Comparison of ENCODE assay signal across 14 cellular contexts in genomic region chr5:150507283-150508020, GRCh38. TPM values are rescaled to one million over a fixed set of nuclear protein-coding genes. Genes with fewer than 3 reads are reported as not detected.
DNase-seq lines count a peak whose midpoint lies in the region; ATAC-seq and TF ChIP-seq lines count a peak whose summit lies in the region.
"Had no signal": no experiment of that assay in that cellular context is flagged by ENCODE, and none has a peak within 500 bp of the region (broad histone marks: within the 10 kb centered on the region; RNA-seq: fewer than 3 reads in every experiment).

No MANE protein-coding gene starts in this region.

- peaks cover 63% of the 10 kb centered on the region for H3K4me1 Mint-ChIP-seq in dendritic cell treated with granulocyte-macrophage colony-stimulating factor and Interleukin-4, amounts not matched to agents 40 ng/mL and 50 ng/mL, for 4 days (ENCODE audit: low read depth)
- peaks cover 49% of the 10 kb centered on the region for H3K4me1 Mint-ChIP-seq in mesothelial cell of epicardium
- H3K4me1 Mint-ChIP-seq: natural killer cell had no signal

- no peak for ATAC-seq in sciatic nerve
- no peak for ATAC-seq in HG03469 (IDR thresholded peaks at IDR 0.05; ENCODE audit: unreplicated experiment)
- ATAC-seq: natural killer cell had no signal

- no peaks in the 10 kb centered on the region for H3K36me3 ChIP-seq in stomach

- no peaks in the 10 kb centered on the region for H3K27me3 ChIP-seq in stomach

- intact Hi-C loops in dendritic cell treated with granulocyte-macrophage colony-stimulating factor and Interleukin-4, amounts not matched to agents 40 ng/mL and 50 ng/mL, for 4 days (cut with micrococcal nuclease), result no loop called here
- intact Hi-C loops in stomach (cut with DNase I; ENCODE audit: low total_unique reads), result no loop called here
- intact Hi-C loops in sciatic nerve (cut with DNase I), result no loop called here

- H3K27ac Mint-ChIP-seq in dendritic cell treated with granulocyte-macrophage colony-stimulating factor and Interleukin-4, amounts not matched to agents 40 ng/mL and 50 ng/mL, for 4 days, result peak overlapping the region; percentile 10
- H3K27ac Mint-ChIP-seq in mesothelial cell of epicardium, result peak overlapping the region; percentile 39
- H3K27ac Mint-ChIP-seq: activated naive CD4-positive, alpha-beta T cell treated with anti-CD3 and anti-CD28 coated beads for 36 hours; CD4-positive, alpha-beta T cell; natural killer cell had no signal

- H3K9me3 Mint-ChIP-seq in dendritic cell treated with granulocyte-macrophage colony-stimulating factor and Interleukin-4, amounts not matched to agents 40 ng/mL and 50 ng/mL, for 4 days, result no peaks in the 10 kb centered on the region
- H3K9me3 Mint-ChIP-seq in mesothelial cell of epicardium, result no peaks in the 10 kb centered on the region
- H3K9me3 Mint-ChIP-seq: activated naive CD4-positive, alpha-beta T cell treated with anti-CD3 and anti-CD28 coated beads for 36 hours; CD4-positive, alpha-beta T cell; IgD-negative memory B cell; natural killer cell had no signal

- no peak for TF ChIP-seq POLR2A in stomach (IDR thresholded peaks at IDR 0.05)

- no peak for DNase-seq in mesothelial cell of epicardium (ENCODE audit: low spot score in 2 of 2, unreplicated experiment in 2 of 2)
- peak; percentile 40 for DNase-seq in stomach
- DNase-seq in NCI-H524 (lab: John Stamatoyannopoulos, UW), result no peak
- no peak for DNase-seq in sciatic nerve (ENCODE audit: low spot score)
- no peak for DNase-seq in activated CD4-positive, alpha-beta T cell treated with anti-CD3 and anti-CD28 coated beads, Interleukin-2, amount 50 U/mL, for 1 hour
- DNase-seq: activated CD4-positive, alpha-beta T cell treated with anti-CD3 and anti-CD28 coated beads, Interleukin-2, amount 50 U/mL, for 48 hours; activated naive CD4-positive, alpha-beta T cell treated with anti-CD3 and anti-CD28 coated beads for 36 hours; CD4-positive, alpha-beta T cell; natural killer cell; NCI-H2029 had no signal

- peaks cover 84 to 100% (median 96%) of the 10 kb centered on the region in 4 donors for H3K4me1 ChIP-seq in stomach

- 0 out of 2 replicates have a peak, but pooled peaks have one; percentile 4 for TF ChIP-seq EP300 in Ishikawa (IDR thresholded peaks at IDR 0.05; ENCODE audit: borderline replicate concordance)
- TF ChIP-seq EP300 in stomach (IDR thresholded peaks at IDR 0.05), result no peak

- no peaks in the 10 kb centered on the region for H3K36me3 Mint-ChIP-seq in dendritic cell treated with granulocyte-macrophage colony-stimulating factor and Interleukin-4, amounts not matched to agents 40 ng/mL and 50 ng/mL, for 4 days (ENCODE audit: low read depth)
- no peaks in the 10 kb centered on the region for H3K36me3 Mint-ChIP-seq in mesothelial cell of epicardium
- H3K36me3 Mint-ChIP-seq: natural killer cell had no signal

- no peak overlapping the region for H3K4me3 Mint-ChIP-seq in dendritic cell treated with granulocyte-macrophage colony-stimulating factor and Interleukin-4, amounts not matched to agents 40 ng/mL and 50 ng/mL, for 4 days
- H3K4me3 Mint-ChIP-seq in mesothelial cell of epicardium, result no peak overlapping the region
- H3K4me3 Mint-ChIP-seq: activated naive CD4-positive, alpha-beta T cell treated with anti-CD3 and anti-CD28 coated beads for 36 hours; CD4-positive, alpha-beta T cell; IgD-negative memory B cell; natural killer cell had no signal

- no peak overlapping the region for H3K4me3 ChIP-seq in stomach

- TF ChIP-seq CTCF in mesothelial cell of epicardium (IDR thresholded peaks at IDR 0.05; ENCODE audit: unreplicated experiment) (no peak), stomach (IDR thresholded peaks at IDR 0.05) (no peak)

- TF ChIP-seq RAD21 in Ishikawa (IDR thresholded peaks at IDR 0.05; ENCODE audit: low read depth), result no peak

- 35 to 50% (median 41%) methylated on average over 8 of the region's 8 CpGs for WGBS in stomach, 5 donors

- H3K27me3 Mint-ChIP-seq in dendritic cell treated with granulocyte-macrophage colony-stimulating factor and Interleukin-4, amounts not matched to agents 40 ng/mL and 50 ng/mL, for 4 days, result no peaks in the 10 kb centered on the region
- H3K27me3 Mint-ChIP-seq in mesothelial cell of epicardium (ENCODE audit: low read depth), result no peaks in the 10 kb centered on the region
- H3K27me3 Mint-ChIP-seq: CD4-positive, alpha-beta T cell; IgD-negative memory B cell had no signal

- H3K9me3 ChIP-seq in stomach, result no peaks in the 10 kb centered on the region

- H3K27ac ChIP-seq in stomach, result peak overlapping the region; percentile 55 to 87 (median 82)

TF ChIP-seq in Ishikawa, 13 proteins besides CTCF, POLR2A, EP300 and RAD21:
- TF ChIP-seq ZBTB7A (IDR thresholded peaks at IDR 0.05; ENCODE audit: low read depth) (peak; percentile 35; the same call in 1 of the 2 replicates), FOXM1 (IDR thresholded peaks at IDR 0.05; ENCODE audit: borderline replicate concordance, low read depth) (no peak), USF1 (IDR thresholded peaks at IDR 0.05) (no peak), TCF12 (IDR thresholded peaks at IDR 0.05; ENCODE audit: low read depth) (0 out of 2 replicates have a peak, but pooled peaks have one; percentile 34), EGR1 (IDR thresholded peaks at IDR 0.05) (no peak), CEBPB (IDR thresholded peaks at IDR 0.05) (no peak), NFIC (IDR thresholded peaks at IDR 0.05) (peak; percentile 59), TEAD4 (IDR thresholded peaks at IDR 0.05) (no peak), TAF1 (IDR thresholded peaks at IDR 0.05; ENCODE audit: low read depth) (no peak), MAX (IDR thresholded peaks at IDR 0.05) (peak; percentile 43), YY1 (IDR thresholded peaks at IDR 0.05; ENCODE audit: low read depth) (no peak), CREB1 (IDR thresholded peaks at IDR 0.05; ENCODE audit: low read depth) (no peak), REST (IDR thresholded peaks at IDR 0.05; ENCODE audit: low read depth) (no peak)
TF ChIP-seq in Ishikawa: peak in this region for 4.

RNA-seq across cellular contexts. Expression of gene NDST1, which starts 0.5 kb away (rescaled TPM):
- 129 to 132 TPM (median 132 TPM) in 3 replicates for total RNA-seq in mesothelial cell of epicardium
- total RNA-seq in stomach, result 10 to 100 TPM; 14.2 to 32.9 (median 21.6) TPM
- 10 to 100 TPM in 1 of 3 donors, 1 to 10 TPM in 2; 6.4 to 15.3 (median 7.2) TPM for polyA plus RNA-seq in stomach
- 109 TPM for total RNA-seq in sciatic nerve

RNA-seq across cellular contexts. Expression of gene RPS14, which starts 57.9 kb away (rescaled TPM):
- total RNA-seq in mesothelial cell of epicardium (2,586 to 2,705 TPM (median 2,627 TPM) in 3 replicates), stomach (1,000 to 10,000 TPM in 4 of 5 donors, 100 to 1,000 TPM in 1; 899 to 3,971 (median 1,858) TPM), sciatic nerve (1,412 TPM)
- 1,000 to 10,000 TPM; 4,327 to 6,427 (median 4,820) TPM for polyA plus RNA-seq in stomach
